Comparison of ENCODE assay signal across 10 cellular contexts in the genomic region with DNA sequence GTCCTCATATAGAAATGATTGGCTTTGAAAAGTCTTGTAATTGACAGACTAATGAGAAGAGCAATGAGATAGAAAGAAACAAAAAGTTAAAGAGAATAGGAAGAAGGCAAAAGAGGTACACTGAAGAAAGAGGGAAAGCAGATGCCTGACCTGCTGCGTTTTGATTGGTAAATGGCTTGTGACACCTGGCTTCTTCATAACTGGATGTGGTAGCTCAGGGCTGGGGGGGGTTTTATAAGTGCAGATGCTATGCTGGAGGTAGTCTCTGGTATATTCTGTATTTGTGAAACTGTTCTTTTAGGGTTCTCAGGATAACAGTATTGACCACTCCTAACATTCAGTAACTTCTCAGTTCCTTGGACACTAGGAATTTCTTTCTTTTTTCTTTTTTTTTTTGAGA. TPM values are rescaled to one million over a fixed set of nuclear protein-coding genes. Genes with fewer than 3 reads are reported as not detected.
DNase-seq lines count a peak whose midpoint lies in the region; ATAC-seq and TF ChIP-seq lines count a peak whose summit lies in the region.
"Had no signal": no experiment of that assay in that cellular context is flagged by ENCODE, and none has a peak within 500 bp of the region (broad histone marks: within the 10 kb centered on the region; RNA-seq: fewer than 3 reads in every experiment).

No MANE protein-coding gene starts in this region.

- no peak overlapping the region for H3K9ac ChIP-seq in iPS-15b (ENCODE audit: low read depth, low read length)

- peaks cover 31% of the 10 kb centered on the region for H3K27me3 Mint-ChIP-seq in activated naive CD4-positive, alpha-beta T cell treated with anti-CD3 and anti-CD28 coated beads for 36 hours (ENCODE audit: low read depth)
- H3K27me3 Mint-ChIP-seq in WTC11 (ENCODE audit: low read depth): peaks cover 79% of the 10 kb centered on the region

- peak overlapping the region; percentile 86 for H3K4me3 Mint-ChIP-seq in activated naive CD4-positive, alpha-beta T cell treated with anti-CD3 and anti-CD28 coated beads for 36 hours
- H3K4me3 Mint-ChIP-seq in WTC11: peak overlapping the region; percentile 90

- H3K9me3 Mint-ChIP-seq in activated naive CD4-positive, alpha-beta T cell treated with anti-CD3 and anti-CD28 coated beads for 36 hours: no peaks in the 10 kb centered on the region
- no peaks in the 10 kb centered on the region for H3K9me3 Mint-ChIP-seq in WTC11

- H3K4me3 ChIP-seq in iPS-15b (ENCODE audit: low read depth, low read length) (peak overlapping the region; percentile 74), thoracic aorta (peak overlapping the region; percentile 91), testis (peak overlapping the region in 1 of 2 donors; percentile 95)

- TF ChIP-seq CTCF in WTC11 (IDR thresholded peaks at IDR 0.05) (no peak), thoracic aorta (IDR thresholded peaks at IDR 0.05) (no peak), testis (IDR thresholded peaks at IDR 0.05) (no peak)

- no peak overlapping the region for H3K27ac Mint-ChIP-seq in activated naive CD4-positive, alpha-beta T cell treated with anti-CD3 and anti-CD28 coated beads for 36 hours
- no peak overlapping the region for H3K27ac Mint-ChIP-seq in WTC11

- WGBS in testis, 2 donors: 48 to 58% methylated on average over 1 of the region's 1 CpG

- H3K9me3 ChIP-seq in iPS-15b (ENCODE audit: control insufficient read depth, insufficient read depth, low read length) (no peaks in the 10 kb centered on the region), thoracic aorta (no peaks in the 10 kb centered on the region), testis (no peaks in the 10 kb centered on the region)

- TF ChIP-seq POLR2A in testis (IDR thresholded peaks at IDR 0.05): no peak

- no peak for DNase-seq in activated naive CD4-positive, alpha-beta T cell treated with anti-CD3 and anti-CD28 coated beads for 36 hours
- DNase-seq in activated naive CD4-positive, alpha-beta T cell treated with Interleukin-2 at 50 U/mL for 16 hours: no peak
- DNase-seq in WTC11 (ENCODE audit: low spot score) (no peak), thoracic aorta (ENCODE audit: low spot score) (no peak), testis (no peak), left lobe of liver (ENCODE audit: low spot score) (no peak)
- DNase-seq: NCI-H1092; stimulated activated CD4-positive, alpha-beta T cell treated with anti-CD3 and anti-CD28 coated beads, Interleukin-4, amount 100 ng/mL, for 4 hours had no signal

- intact Hi-C loops in activated naive CD4-positive, alpha-beta T cell treated with anti-CD3 and anti-CD28 coated beads for 36 hours (cut with micrococcal nuclease): loop anchor here (10.0 kb wide), 2 partner anchors 302 to 528 kb away; a partner anchor contains a TSS
- intact Hi-C loops in testis (cut with DNase I; ENCODE audit: low total_unique reads): no loop called here

- peaks cover 22% of the 10 kb centered on the region for H3K4me1 Mint-ChIP-seq in activated naive CD4-positive, alpha-beta T cell treated with anti-CD3 and anti-CD28 coated beads for 36 hours (ENCODE audit: low read depth)
- peaks cover 20% of the 10 kb centered on the region for H3K4me1 Mint-ChIP-seq in WTC11

- H3K36me3 Mint-ChIP-seq in activated naive CD4-positive, alpha-beta T cell treated with anti-CD3 and anti-CD28 coated beads for 36 hours (ENCODE audit: low read depth): no peaks in the 10 kb centered on the region
- H3K36me3 Mint-ChIP-seq in WTC11: no peaks in the 10 kb centered on the region

- POLR2A ChIA-PET in WTC11 (lab: Charles Lee): no interaction called here

- ATAC-seq in WTC11 (no peak), thoracic aorta (ENCODE audit: insufficient number of reproducible peaks, low FRiP score, low read depth) (no peak), GM21381 (IDR thresholded peaks at IDR 0.05; ENCODE audit: unreplicated experiment) (no peak), left lobe of liver (no peak)

- H3K4me1 ChIP-seq in iPS-15b (ENCODE audit: control insufficient read depth, insufficient read depth, low read length) (peaks cover 5% of the 10 kb centered on the region), thoracic aorta (ENCODE audit: control insufficient read depth in 1 of 2, low read depth in 2 of 2) (peaks cover 22 to 58% of the 10 kb centered on the region in 2 donors), testis (peaks cover 36% of the 10 kb centered on the region)

- CTCF ChIA-PET in activated naive CD4-positive, alpha-beta T cell treated with anti-CD3 and anti-CD28 coated beads for 36 hours (lab: Charles Lee): no interaction called here
- CTCF ChIA-PET in WTC11 (lab: Charles Lee): no interaction called here

- H3K27ac ChIP-seq in thoracic aorta (peak overlapping the region; percentile 66 to 86), testis (peak overlapping the region in 1 of 2 donors; percentile 92)

- H3K27me3 ChIP-seq in iPS-15b (ENCODE audit: control insufficient read depth, insufficient read depth, low read length) (peaks cover 53% of the 10 kb centered on the region), thoracic aorta (replicated peaks; ENCODE audit: insufficient read depth) (no peaks in the 10 kb centered on the region), testis (no peaks in the 10 kb centered on the region)

- H3K36me3 ChIP-seq in iPS-15b (ENCODE audit: control insufficient read depth, insufficient read depth, low read length): no peaks in the 10 kb centered on the region
- no peaks in the 10 kb centered on the region for H3K36me3 ChIP-seq in thoracic aorta
- no peaks in the 10 kb centered on the region for H3K36me3 ChIP-seq in testis (ENCODE audit: low read depth, missing control alignments)

TF ChIP-seq in WTC11, 78 proteins besides CTCF, POLR2A, EP300 and RAD21 (continues in another document):
- TF ChIP-seq ESRRA (CRISPR knock-in tag; IDR thresholded peaks at IDR 0.05; ENCODE audit: borderline replicate concordance): no peak
- TF ChIP-seq NR3C1 (CRISPR knock-in tag; conservative IDR thresholded peaks at IDR 0.05; ENCODE audit: low read depth): no peak
- TF ChIP-seq TEAD4 (CRISPR knock-in tag; IDR thresholded peaks at IDR 0.05): no peak
- no peak for TF ChIP-seq FOXJ3 (CRISPR knock-in tag; IDR thresholded peaks at IDR 0.05; ENCODE audit: borderline replicate concordance)
- TF ChIP-seq ZNF423 (CRISPR knock-in tag; IDR thresholded peaks at IDR 0.05): no peak
- no peak for TF ChIP-seq FOXP1 (CRISPR knock-in tag; IDR thresholded peaks at IDR 0.05; ENCODE audit: borderline replicate concordance)
- no peak for TF ChIP-seq TCF7 (CRISPR knock-in tag; IDR thresholded peaks at IDR 0.05; ENCODE audit: low read depth)
- TF ChIP-seq, protein P1, sequence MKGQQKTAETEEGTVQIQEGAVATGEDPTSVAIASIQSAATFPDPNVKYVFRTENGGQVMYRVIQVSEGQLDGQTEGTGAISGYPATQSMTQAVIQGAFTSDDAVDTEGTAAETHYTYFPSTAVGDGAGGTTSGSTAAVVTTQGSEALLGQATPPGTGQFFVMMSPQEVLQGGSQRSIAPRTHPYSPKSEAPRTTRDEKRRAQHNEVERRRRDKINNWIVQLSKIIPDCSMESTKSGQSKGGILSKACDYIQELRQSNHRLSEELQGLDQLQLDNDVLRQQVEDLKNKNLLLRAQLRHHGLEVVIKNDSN (CRISPR knock-in tag; IDR thresholded peaks at IDR 0.05): no peak
- TF ChIP-seq TP53 (CRISPR knock-in tag; IDR thresholded peaks at IDR 0.05): no peak
- TF ChIP-seq IRF2 (CRISPR knock-in tag; IDR thresholded peaks at IDR 0.05; ENCODE audit: borderline replicate concordance, low read depth): no peak
- no peak for TF ChIP-seq ZNF263 (CRISPR knock-in tag; IDR thresholded peaks at IDR 0.05; ENCODE audit: low read depth)
- TF ChIP-seq, protein P2, sequence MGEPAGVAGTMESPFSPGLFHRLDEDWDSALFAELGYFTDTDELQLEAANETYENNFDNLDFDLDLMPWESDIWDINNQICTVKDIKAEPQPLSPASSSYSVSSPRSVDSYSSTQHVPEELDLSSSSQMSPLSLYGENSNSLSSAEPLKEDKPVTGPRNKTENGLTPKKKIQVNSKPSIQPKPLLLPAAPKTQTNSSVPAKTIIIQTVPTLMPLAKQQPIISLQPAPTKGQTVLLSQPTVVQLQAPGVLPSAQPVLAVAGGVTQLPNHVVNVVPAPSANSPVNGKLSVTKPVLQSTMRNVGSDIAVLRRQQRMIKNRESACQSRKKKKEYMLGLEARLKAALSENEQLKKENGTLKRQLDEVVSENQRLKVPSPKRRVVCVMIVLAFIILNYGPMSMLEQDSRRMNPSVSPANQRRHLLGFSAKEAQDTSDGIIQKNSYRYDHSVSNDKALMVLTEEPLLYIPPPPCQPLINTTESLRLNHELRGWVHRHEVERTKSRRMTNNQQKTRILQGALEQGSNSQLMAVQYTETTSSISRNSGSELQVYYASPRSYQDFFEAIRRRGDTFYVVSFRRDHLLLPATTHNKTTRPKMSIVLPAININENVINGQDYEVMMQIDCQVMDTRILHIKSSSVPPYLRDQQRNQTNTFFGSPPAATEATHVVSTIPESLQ (CRISPR knock-in tag; IDR thresholded peaks at IDR 0.05): no peak
- TF ChIP-seq, protein P3, sequence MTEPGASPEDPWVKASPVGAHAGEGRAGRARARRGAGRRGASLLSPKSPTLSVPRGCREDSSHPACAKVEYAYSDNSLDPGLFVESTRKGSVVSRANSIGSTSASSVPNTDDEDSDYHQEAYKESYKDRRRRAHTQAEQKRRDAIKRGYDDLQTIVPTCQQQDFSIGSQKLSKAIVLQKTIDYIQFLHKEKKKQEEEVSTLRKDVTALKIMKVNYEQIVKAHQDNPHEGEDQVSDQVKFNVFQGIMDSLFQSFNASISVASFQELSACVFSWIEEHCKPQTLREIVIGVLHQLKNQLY (CRISPR knock-in tag; IDR thresholded peaks at IDR 0.05): no peak

RNA-seq across cellular contexts. Expression of a gene that starts 1.4 kb away (rescaled TPM):
- total RNA-seq in activated naive CD4-positive, alpha-beta T cell treated with anti-CD3 and anti-CD28 coated beads for 36 hours: 1 to 10 TPM; 1.9 to 2.5 TPM
- total RNA-seq in WTC11 (2021) (5.7 to 6.6 TPM (median 6.2 TPM) in 3 replicates), thoracic aorta (10 to 100 TPM; 59.8 to 67.8 TPM), testis (100 to 1,000 TPM; 132 to 137 TPM), left lobe of liver (0.91 TPM)
- 41.1 TPM for polyA plus RNA-seq in testis (ENCODE audit: insufficient read depth, low read depth, low replicate concordance)

RNA-seq across cellular contexts. Expression of a gene that starts 28.1 kb away (rescaled TPM):
- total RNA-seq in activated naive CD4-positive, alpha-beta T cell treated with anti-CD3 and anti-CD28 coated beads for 36 hours: 10 to 100 TPM; 46.2 to 55.6 TPM
- total RNA-seq in WTC11 (2021) (17.9 to 23.2 TPM (median 20.0 TPM) in 3 replicates), thoracic aorta (10 to 100 TPM; 34.8 to 49.3 TPM), testis (10 to 100 TPM; 24.4 to 33.5 TPM), left lobe of liver (4.8 TPM)
- 21.5 TPM for polyA plus RNA-seq in testis (ENCODE audit: insufficient read depth, low read depth, low replicate concordance)

RNA-seq across cellular contexts. Expression of a gene that starts 28.2 kb away (rescaled TPM):
- total RNA-seq in activated naive CD4-positive, alpha-beta T cell treated with anti-CD3 and anti-CD28 coated beads for 36 hours: 10 to 100 TPM; 14.7 to 16.3 TPM
- total RNA-seq in WTC11 (2021) (11.5 to 14.3 TPM (median 13.3 TPM) in 3 replicates), thoracic aorta (10 to 100 TPM; 13.9 to 15.3 TPM), testis (10 to 100 TPM; 26.7 to 35.4 TPM), left lobe of liver (8.4 TPM)
- polyA plus RNA-seq in testis (ENCODE audit: insufficient read depth, low read depth, low replicate concordance): 15.5 TPM
